ENCODE assay signal across 33 cellular contexts in the genomic region with DNA sequence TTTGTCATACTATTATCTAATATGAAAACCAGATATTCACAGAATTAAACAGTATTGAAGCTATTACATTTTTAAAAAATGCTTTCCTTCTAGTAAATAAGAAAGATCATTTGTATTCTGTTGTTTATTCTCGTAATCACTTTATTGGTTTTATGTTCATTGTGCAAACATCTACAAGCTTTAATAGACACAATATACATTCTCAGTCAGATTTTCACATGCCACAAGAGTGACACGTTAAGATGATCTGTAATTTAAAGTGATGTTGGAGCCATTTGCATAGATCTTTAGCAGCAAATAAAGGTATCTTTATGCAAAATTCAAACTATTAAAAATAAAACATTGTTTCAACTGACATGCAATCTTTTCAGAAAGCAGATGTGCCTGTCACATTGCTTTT.
"Had no signal": no experiment of that assay in that cellular context is flagged by ENCODE, and none has a peak within 500 bp of the region (broad histone marks: within the 10 kb centered on the region; RNA-seq: fewer than 3 reads in every experiment).

No MANE protein-coding gene starts in this region.

- H3K4me3 ChIP-seq: adrenal gland, cardiac muscle cell had no signal

- H3K27ac ChIP-seq: adrenal gland, cardiac muscle cell, VCaP had no signal

- H3K27me3 ChIP-seq: cardiac muscle cell had no signal

- H3K4me1 ChIP-seq: adrenal gland had no signal

- DNase-seq: activated B cell treated with CpG ODN at 0.5 μM for 24 hours; activated CD4-positive, alpha-beta memory T cell treated with anti-CD3 and anti-CD28 coated beads for 36 hours; activated CD4-positive, alpha-beta T cell treated with anti-CD3 and anti-CD28 coated beads for 4 hours; activated CD4-positive, alpha-beta T cell treated with anti-CD3 and anti-CD28 coated beads, Interleukin-2, amount 10 ng/mL, durations not matched to agents 24 days and 14 days; activated CD4-positive, alpha-beta T cell treated with anti-CD3 and anti-CD28 coated beads, Interleukin-2, amount 50 U/mL, for 1 hour; activated CD4-positive, alpha-beta T cell treated with anti-CD3 and anti-CD28 coated beads, Interleukin-2, amount 50 U/mL, for 4 hours; activated CD4-positive, CD25-positive, alpha-beta regulatory T cell treated with anti-CD3 and anti-CD28 coated beads, Interleukin-2, amount 50 U/mL, for 72 hours; activated CD8-positive, alpha-beta memory T cell treated with anti-CD3 and anti-CD28 coated beads, Interleukin-2, amount 50 U/mL, for 4 hours; activated CD8-positive, alpha-beta T cell treated with anti-CD3 and anti-CD28 coated beads for 36 hours; activated effector memory CD4-positive, alpha-beta T cell treated with anti-CD3 and anti-CD28 coated beads, Interleukin-2, amount 50 U/mL, for 16 hours; activated gamma-delta T cell treated with Interleukin-2 at 50 U/mL for 16 hours; activated naive CD4-positive, alpha-beta T cell; activated naive CD4-positive, alpha-beta T cell treated with anti-CD3 and anti-CD28 coated beads for 36 hours; activated naive CD4-positive, alpha-beta T cell treated with anti-CD3 and anti-CD28 coated beads, Interleukin-2, amount 50 U/mL, for 16 hours; activated naive CD8-positive, alpha-beta T cell treated with anti-CD3 and anti-CD28 coated beads for 36 hours; activated T-cell treated with anti-CD3 and anti-CD28 coated beads for 4 hours; activated T-cell treated with anti-CD3 and anti-CD28 coated beads, Interleukin-2, amount 50 U/mL, for 1 hour; activated T-cell treated with anti-CD3 and anti-CD28 coated beads, Interleukin-2, amount 50 U/mL, for 4 hours; activated T-cell treated with anti-CD3 and anti-CD28 coated beads, Interleukin-2, amount 50 U/mL, for 72 hours; adrenal gland; amniotic stem cell; aorta; caudate nucleus; cerebellar nuclear complex; T-helper 1 cell; T-helper 2 cell; T-helper 9 cell had no signal

- FAIRE-seq: bronchial epithelial cell, TTC549 had no signal

- ATAC-seq: activated CD8-positive, alpha-beta T cell treated with anti-CD3 and anti-CD28 coated beads for 36 hours; activated naive CD4-positive, alpha-beta T cell treated with anti-CD3 and anti-CD28 coated beads, Interleukin-2, amount 50 U/mL, for 72 hours; activated T-cell treated with anti-CD3 and anti-CD28 coated beads, Interleukin-2, amount 50 U/mL, for 4 hours; activated T-cell treated with anti-CD3 and anti-CD28 coated beads, Interleukin-2, amount 50 U/mL, for 72 hours; activated T-helper 17 cell treated with anti-CD3 and anti-CD28 coated beads, Interleukin-2, amount 50 U/mL, for 72 hours had no signal

- H3K36me3 ChIP-seq: adrenal gland, cardiac muscle cell had no signal

- H3K9me3 ChIP-seq: adrenal gland had no signal
